Comparison of ENCODE assay signal across 7 cellular contexts in the genomic region with DNA sequence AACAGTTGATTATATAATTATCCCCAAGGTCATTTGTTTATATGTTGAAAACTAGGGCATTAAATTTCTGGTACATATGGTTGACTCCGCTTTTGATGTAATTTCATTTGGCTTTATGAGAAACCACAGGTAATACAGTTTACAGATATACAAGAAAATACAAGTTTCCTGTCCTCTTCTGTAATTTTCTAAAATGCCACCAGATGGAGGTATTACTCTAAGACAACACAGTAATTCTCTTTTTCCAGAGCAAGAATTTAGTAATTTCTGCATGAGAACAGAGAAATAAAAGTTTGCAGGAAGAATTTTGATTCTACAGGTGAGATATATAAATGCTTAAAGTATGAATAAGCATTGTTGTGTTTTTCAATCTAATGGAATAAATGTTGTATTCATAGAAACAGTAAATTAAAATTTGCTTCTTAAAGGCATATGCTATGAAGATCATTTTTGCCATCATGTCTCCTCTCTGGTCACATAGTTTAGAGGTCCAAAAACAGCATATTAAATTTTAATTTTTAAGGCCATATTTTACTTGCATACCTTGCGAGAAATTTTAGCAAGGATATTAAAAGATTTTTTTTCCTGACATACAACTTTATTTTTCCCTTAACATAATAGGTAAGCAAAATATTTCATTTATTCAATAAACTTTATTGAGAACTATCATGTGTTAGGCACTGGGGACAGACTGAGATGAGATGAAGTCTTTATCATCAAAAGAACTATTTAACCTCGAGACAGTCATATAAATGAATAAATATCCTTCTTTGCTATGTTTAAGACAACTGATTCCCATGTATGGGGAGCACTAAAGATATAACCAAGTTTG.
DNase-seq lines count a peak whose midpoint lies in the region; ATAC-seq lines count a peak whose summit lies in the region.

No MANE protein-coding gene starts in this region.

- no peaks in the 10 kb centered on the region for H3K27me3 ChIP-seq in effector memory CD4-positive, alpha-beta T cell (replicated peaks; ENCODE audit: control insufficient read depth, insufficient read depth, low read length, poor library complexity, severe bottlenecking)

- H3K4me1 ChIP-seq in effector memory CD4-positive, alpha-beta T cell (ENCODE audit: control insufficient read depth, insufficient read depth, low read length, poor library complexity, severe bottlenecking) = peaks cover 14% of the 10 kb centered on the region

- no peaks in the 10 kb centered on the region for H3K9me3 ChIP-seq in effector memory CD4-positive, alpha-beta T cell (ENCODE audit: control insufficient read depth, low read length)

- H3K36me3 ChIP-seq in effector memory CD4-positive, alpha-beta T cell (ENCODE audit: control insufficient read depth, insufficient read depth, low read length) = peaks cover 34% of the 10 kb centered on the region

- ATAC-seq in GM21447 (IDR thresholded peaks at IDR 0.05; ENCODE audit: unreplicated experiment) = peak; percentile 54

- no peak overlapping the region for H3K27ac ChIP-seq in effector memory CD4-positive, alpha-beta T cell (ENCODE audit: insufficient read depth, low read length, poor library complexity, severe bottlenecking)

- no peak overlapping the region for H3K4me3 ChIP-seq in effector memory CD4-positive, alpha-beta T cell (ENCODE audit: insufficient read depth, low read depth, low read length, poor library complexity, severe bottlenecking)

- DNase-seq in EH (ENCODE audit: low read depth) = peak; percentile 56
- DNase-seq in NCI-H1048 (lab: John Stamatoyannopoulos, UW) = peak; percentile 14
- DNase-seq in astrocyte of the hippocampus (ENCODE audit: low read depth, low spot score) = peak; percentile 59
- peak; percentile 58 for DNase-seq in kidney tubule cell (ENCODE audit: low spot score)
- DNase-seq in effector memory CD4-positive, alpha-beta T cell = no peak
- DNase-seq in NCI-H2081 treated with DMSO at 0.1 percent for 48 hours (lab: John Stamatoyannopoulos, UW) = no peak

Comparison
In these comparisons a context has a peak if more than half of its experiments do, and no peak if none do; other contexts are left out.
1. DNase-seq: peak in EH (single experiment), NCI-H1048 (single experiment), astrocyte of the hippocampus (single experiment) and kidney tubule cell (single experiment); none in effector memory CD4-positive, alpha-beta T cell (0 of 3) and NCI-H2081 treated with DMSO at 0.1 percent for 48 hours (single experiment).